19 cellular contexts compared by ENCODE assay signal in the genomic region with DNA sequence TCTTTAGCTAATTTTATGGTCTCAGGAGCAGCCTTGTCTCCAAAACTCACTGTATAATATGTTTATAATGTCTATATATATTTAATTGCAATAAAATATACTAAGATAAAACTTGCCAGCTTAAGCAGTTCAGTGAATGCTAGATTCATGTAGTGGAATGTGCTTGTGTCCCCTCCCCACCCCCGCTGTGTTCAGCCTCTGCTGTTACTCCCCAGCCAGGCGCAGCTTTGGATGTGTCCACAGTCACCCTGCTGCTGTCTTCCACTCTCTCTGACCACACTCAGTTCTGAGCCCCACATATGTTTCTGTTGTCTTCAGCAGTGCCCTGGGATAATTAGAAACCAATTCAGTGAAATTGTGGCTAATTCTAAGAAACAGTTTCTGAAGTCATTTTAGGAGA. TPM values are rescaled to one million over a fixed set of nuclear protein-coding genes. Genes with fewer than 3 reads are reported as not detected.
DNase-seq lines count a peak whose midpoint lies in the region; TF ChIP-seq lines count a peak whose summit lies in the region.
"Had no signal": no experiment of that assay in that cellular context is flagged by ENCODE, and none has a peak within 500 bp of the region (broad histone marks: within the 10 kb centered on the region; RNA-seq: fewer than 3 reads in every experiment).

No MANE protein-coding gene starts in this region.

- H3K9me3 Mint-ChIP-seq in neural progenitor cell, result no peaks in the 10 kb centered on the region
- H3K9me3 Mint-ChIP-seq: CD4-positive, CD25-positive, alpha-beta regulatory T cell; HFFc6 had no signal

- no peaks in the 10 kb centered on the region for H3K9me3 ChIP-seq in adipocyte (ENCODE audit: control insufficient read depth, low read length)
- no peaks in the 10 kb centered on the region for H3K9me3 ChIP-seq in neural progenitor cell (ENCODE audit: low read depth)
- no peaks in the 10 kb centered on the region for H3K9me3 ChIP-seq in ovary

- peak overlapping the region; percentile 62 for H3K27ac Mint-ChIP-seq in neural progenitor cell
- H3K27ac Mint-ChIP-seq: CD4-positive, CD25-positive, alpha-beta regulatory T cell; HFFc6 had no signal

- H3K27me3 Mint-ChIP-seq in neural progenitor cell (ENCODE audit: insufficient read depth, low read depth), result peaks cover 2% of the 10 kb centered on the region
- H3K27me3 Mint-ChIP-seq: CD4-positive, CD25-positive, alpha-beta regulatory T cell had no signal

- H3F3A ChIP-seq in neural progenitor cell (ENCODE audit: low read depth), result peaks cover 40% of the 10 kb centered on the region

- H2AFZ ChIP-seq in neural progenitor cell (replicated peaks), result no peak overlapping the region

- DNase-seq in EH (ENCODE audit: low read depth) (peak; percentile 23), adipocyte (ENCODE audit: low read depth) (peak; percentile 22), left kidney (ENCODE audit: low read depth, low spot score) (peak; percentile 26), neural progenitor cell (ENCODE audit: low spot score) (peak; percentile 55), NCI-H226 (no peak), ovary (no peak), kidney tubule cell (ENCODE audit: low spot score) (no peak), iPS-NIHi11 (ENCODE audit: low spot score) (no peak)
- DNase-seq: Calu3; CD4-positive, CD25-positive, alpha-beta regulatory T cell; DMS79; GOT3; HFFc6; KG1; NCI-H1092; NCI-H187; NCI-H774; Right ventricle myocardium superior had no signal

- peaks cover 43% of the 10 kb centered on the region for H3K4me1 Mint-ChIP-seq in neural progenitor cell

- H3K9ac ChIP-seq in adipocyte (ENCODE audit: low read length) (no peak overlapping the region), neural progenitor cell (no peak overlapping the region)

- intact Hi-C loops in ovary (cut with DNase I), result loop anchor here in 1 of 4 donors (5.0 kb wide), 1 partner anchor 50 kb away; the partner anchor contains the start of gene PPFIA1

- H3K79me2 ChIP-seq in neural progenitor cell (ENCODE audit: low read depth), result peaks cover 39% of the 10 kb centered on the region

- no peak for TF ChIP-seq EP300 in ovary (IDR thresholded peaks at IDR 0.05)

- WGBS in ovary, 3 donors, result 87 to 90% (median 89%) methylated on average over 2 of the region's 2 CpGs

- H3K36me3 ChIP-seq in adipocyte (ENCODE audit: control insufficient read depth, insufficient read depth, low read length, severe bottlenecking) (peaks cover 49% of the 10 kb centered on the region), neural progenitor cell (peaks cover 9% of the 10 kb centered on the region), ovary (no peaks in the 10 kb centered on the region)

- no peak overlapping the region for H3K4me3 Mint-ChIP-seq in neural progenitor cell
- H3K4me3 Mint-ChIP-seq: CD4-positive, CD25-positive, alpha-beta regulatory T cell; HFFc6 had no signal

- H3K27me3 ChIP-seq in adipocyte (replicated peaks; ENCODE audit: control insufficient read depth, insufficient read depth, low read length), result no peaks in the 10 kb centered on the region
- no peaks in the 10 kb centered on the region for H3K27me3 ChIP-seq in neural progenitor cell
- no peaks in the 10 kb centered on the region for H3K27me3 ChIP-seq in ovary

- no peak for TF ChIP-seq POLR2A in ovary (IDR thresholded peaks at IDR 0.05)

- H3K4me1 ChIP-seq in adipocyte (ENCODE audit: control insufficient read depth, insufficient read depth, low read length) (peaks cover 45% of the 10 kb centered on the region), neural progenitor cell (peaks cover 56% of the 10 kb centered on the region), ovary (ENCODE audit: insufficient read depth) (peaks cover 3% of the 10 kb centered on the region)

- TF ChIP-seq CTCF in neural progenitor cell (IDR thresholded peaks at IDR 0.05), result no peak
- TF ChIP-seq CTCF in ovary (IDR thresholded peaks at IDR 0.05), result no peak

- H3K4me3 ChIP-seq in adipocyte (ENCODE audit: low read length), result no peak overlapping the region
- no peak overlapping the region for H3K4me3 ChIP-seq in neural progenitor cell
- no peak overlapping the region for H3K4me3 ChIP-seq in ovary

- H4K20me1 ChIP-seq in neural progenitor cell (ENCODE audit: low read depth), result peaks cover 55% of the 10 kb centered on the region

- H3K27ac ChIP-seq in neural progenitor cell (peak overlapping the region; percentile 62), ovary (no peak overlapping the region)
- H3K27ac ChIP-seq: HL-60 had no signal

- peak overlapping the region; percentile 41 for H3K4me2 ChIP-seq in neural progenitor cell

- peaks cover 18% of the 10 kb centered on the region for H3K36me3 Mint-ChIP-seq in neural progenitor cell

RNA-seq across cellular contexts. Expression of gene PPFIA1, which starts 52.2 kb away (rescaled TPM):
- total RNA-seq in neural progenitor cell (ENCODE audit: low replicate concordance) (42.6 and 44.5 TPM in 2 replicates), ovary (10 to 100 TPM; 25.9 to 60.3 (median 46.4) TPM)
- polyA plus RNA-seq in ovary, result 10 to 100 TPM; 20.5 to 28.1 TPM

Comparison
In these comparisons a context has a peak if more than half of its experiments do, and no peak if none do; other contexts are left out.
1. DNase-seq: peak in EH (single experiment), adipocyte (single experiment), left kidney (single experiment) and neural progenitor cell (single experiment); none in NCI-H226 (single experiment), ovary (0 of 5), kidney tubule cell (single experiment) and iPS-NIHi11 (single experiment).